In the genomic region with DNA sequence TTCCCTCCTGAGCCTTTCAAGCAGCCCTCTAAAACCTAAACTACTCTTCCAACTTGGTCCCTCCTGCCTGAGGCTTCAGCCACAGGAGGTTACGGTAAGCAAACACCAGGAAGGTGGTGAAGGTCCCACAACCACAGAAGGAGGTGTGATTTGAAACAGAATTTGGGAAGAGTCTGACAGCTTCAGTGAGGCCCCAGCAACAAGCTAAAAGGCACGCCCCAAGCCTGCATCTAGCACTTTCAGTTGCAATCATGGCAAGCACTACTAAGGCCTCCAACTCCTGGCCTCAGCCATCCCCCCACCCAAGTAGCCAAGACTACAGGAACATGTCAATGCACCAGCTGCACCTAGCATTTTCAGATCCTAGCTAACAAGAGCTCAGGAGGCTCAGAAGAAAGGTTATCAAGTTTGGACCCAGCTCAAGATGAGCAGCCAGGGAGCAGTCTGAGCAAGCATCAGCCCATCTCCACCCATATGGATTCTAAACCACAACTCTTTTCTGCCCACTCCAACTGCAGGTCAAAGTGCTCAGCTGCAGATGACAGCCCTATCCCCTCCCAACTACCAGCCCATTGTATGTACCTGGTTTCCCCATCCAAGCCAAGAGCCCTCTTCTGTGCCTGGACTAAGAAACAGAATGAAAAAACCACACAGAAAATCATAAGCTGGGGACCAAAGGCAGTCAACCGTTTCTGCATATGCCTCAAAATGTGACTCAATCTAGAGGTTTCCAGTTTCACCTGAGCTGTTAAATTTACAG, we compare ENCODE assay signal across 8 cellular contexts. TPM values are rescaled to one million over a fixed set of nuclear protein-coding genes. Genes with fewer than 3 reads are reported as not detected.
DNase-seq lines count a peak whose midpoint lies in the region; ATAC-seq lines count a peak whose summit lies in the region.

No MANE protein-coding gene starts in this region.

- H3K36me3 ChIP-seq in KOPT-K1 (ENCODE audit: insufficient read depth, low read length) = peaks cover 53% of the 10 kb centered on the region
- peaks cover 24 to 34% of the 10 kb centered on the region in 2 experiments for H3K36me3 ChIP-seq in mesenchymal stem cell (ENCODE audit: control insufficient read depth in 1 of 2, insufficient read depth in 2 of 2, low read depth in 1 of 2, low read length in 2 of 2)

- DNase-seq in left cardiac atrium = peak; percentile 24
- DNase-seq in left ventricle myocardium superior = no peak
- no peak for DNase-seq in mesenchymal stem cell
- no peak for DNase-seq in SHP77 (lab: John Stamatoyannopoulos, UW)

- H4K8ac ChIP-seq in mesenchymal stem cell (ENCODE audit: low read length) = no peak overlapping the region

- H3K23ac ChIP-seq in mesenchymal stem cell (ENCODE audit: low read length in 2 of 2) = peak overlapping the region in 1 of 2 experiments; percentile 65

- no peak overlapping the region for H3K4me2 ChIP-seq in mesenchymal stem cell (ENCODE audit: low read length, poor library complexity, severe bottlenecking)

- H2BK5ac ChIP-seq in mesenchymal stem cell (ENCODE audit: low read depth, low read length, poor library complexity, severe bottlenecking) = peak overlapping the region; percentile 49

- H4K91ac ChIP-seq in mesenchymal stem cell (ENCODE audit: low read length) = peak overlapping the region; percentile 20

- peak overlapping the region in 1 of 2 experiments; percentile 52 for H3K4me3 ChIP-seq in mesenchymal stem cell (ENCODE audit: insufficient read depth in 1 of 2, low read depth in 1 of 2, low read length in 2 of 2)

- no peak overlapping the region for H2AFZ ChIP-seq in mesenchymal stem cell (ENCODE audit: low read depth, low read length)

- peak overlapping the region; percentile 94 for H2AK5ac ChIP-seq in mesenchymal stem cell (ENCODE audit: low read length, severe bottlenecking)

- H3K14ac ChIP-seq in mesenchymal stem cell (ENCODE audit: low read length in 2 of 2) = peak overlapping the region in 1 of 2 experiments; percentile 26

- peak overlapping the region; percentile 41 for H2BK15ac ChIP-seq in mesenchymal stem cell (ENCODE audit: low read depth, poor library complexity, severe bottlenecking)

- 23 to 67% (median 24%) methylated on average over 3 of the region's 3 CpGs for WGBS in adipose tissue, 3 donors
- WGBS in mesenchymal stem cell = 40% methylated on average over 3 of the region's 3 CpGs

- intact Hi-C loops in left cardiac atrium (cut with DNase I) = loop anchor here in 1 of 2 donors (5.0 kb wide), 1 partner anchor 160 kb away; no protein-coding TSS in a partner anchor
- intact Hi-C loops in left ventricle myocardium superior (cut with micrococcal nuclease) = no loop called here

- H3K18ac ChIP-seq in mesenchymal stem cell (ENCODE audit: low read depth in 1 of 2, low read length in 2 of 2) = peak overlapping the region; percentile 55 to 87

- H3K27ac ChIP-seq in KOPT-K1 (ENCODE audit: low read depth, low read length, poor library complexity, severe bottlenecking) = peak overlapping the region; percentile 84
- peak overlapping the region; percentile 66 for H3K27ac ChIP-seq in adipose tissue (ENCODE audit: low read depth, low read length)
- H3K27ac ChIP-seq in mesenchymal stem cell (ENCODE audit: low read length, poor library complexity, severe bottlenecking) = peak overlapping the region; percentile 88

- H2BK120ac ChIP-seq in mesenchymal stem cell (ENCODE audit: low read depth, low read length) = peak overlapping the region; percentile 85

- peaks cover 60% of the 10 kb centered on the region for H3K4me1 ChIP-seq in mesenchymal stem cell (ENCODE audit: control insufficient read depth, insufficient read depth, low read depth, low read length)

- H3K9me3 ChIP-seq in KOPT-K1 (ENCODE audit: insufficient read depth, low read length, poor library complexity, severe bottlenecking) (no peaks in the 10 kb centered on the region), mesenchymal stem cell (ENCODE audit: control insufficient read depth, low read length) (no peaks in the 10 kb centered on the region)

- peak overlapping the region; percentile 95 for H3K9ac ChIP-seq in mesenchymal stem cell (ENCODE audit: low read length)

- H3K79me1 ChIP-seq in mesenchymal stem cell (replicated peaks; ENCODE audit: low read length, poor library complexity, severe bottlenecking) = no peaks in the 10 kb centered on the region

- no peak for ATAC-seq in left cardiac atrium
- no peak for ATAC-seq in left ventricle myocardium superior
- no peak for ATAC-seq in GM21526 (IDR thresholded peaks at IDR 0.05; ENCODE audit: low FRiP score, unreplicated experiment)
- no peak for ATAC-seq in activated CD4-positive, CD25-positive, alpha-beta regulatory T cell treated with anti-CD3 and anti-CD28 coated beads, Interleukin-2, amount 50 U/mL, for 24 hours

- H3K27me3 ChIP-seq in mesenchymal stem cell (ENCODE audit: control insufficient read depth in 1 of 2, insufficient read depth in 1 of 2, low read length in 2 of 2) = no peaks in the 10 kb centered on the region

- peak overlapping the region; percentile 55 to 58 for H3K4ac ChIP-seq in mesenchymal stem cell (ENCODE audit: low read depth in 1 of 2, low read length in 2 of 2)

- H2BK12ac ChIP-seq in mesenchymal stem cell (ENCODE audit: low read length in 2 of 2) = peak overlapping the region; percentile 64 to 75

RNA-seq across cellular contexts. Expression of gene AHNAK, which starts 10.4 kb away (rescaled TPM):
- total RNA-seq in left cardiac atrium (100 to 1,000 TPM; 329 to 404 TPM), left ventricle myocardium superior (354 TPM)
- 100 to 1,000 TPM in 2 of 3 donors, 10 to 100 TPM in 1; 27.1 to 199 (median 193) TPM for polyA plus RNA-seq in adipose tissue
- 71.8 TPM for polyA plus RNA-seq in mesenchymal stem cell (2013, experiment 1 of 2)
- 65.2 TPM for polyA plus RNA-seq in mesenchymal stem cell (2013, experiment 2 of 2)

RNA-seq across cellular contexts. Expression of gene EEF1G, which starts 16.6 kb away (rescaled TPM):
- 100 to 1,000 TPM; 833 to 894 TPM for total RNA-seq in left cardiac atrium
- total RNA-seq in left ventricle myocardium superior = 804 TPM
- polyA plus RNA-seq in adipose tissue = 1,000 to 10,000 TPM; 1,025 to 2,248 (median 1,633) TPM
- 1,160 TPM for polyA plus RNA-seq in mesenchymal stem cell (2013, experiment 1 of 2)
- polyA plus RNA-seq in mesenchymal stem cell (2013, experiment 2 of 2) = 1,130 TPM

RNA-seq across cellular contexts. Expression of gene TUT1, which starts 34.3 kb away (rescaled TPM):
- 10 to 100 TPM in 1 of 2 donors, 1 to 10 TPM in 1; 9.6 to 11.5 TPM for total RNA-seq in left cardiac atrium
- total RNA-seq in left ventricle myocardium superior = 12.3 TPM
- polyA plus RNA-seq in adipose tissue = 10 to 100 TPM; 15.8 to 16.2 (median 15.9) TPM
- 6.3 TPM for polyA plus RNA-seq in mesenchymal stem cell (2013, experiment 1 of 2)
- polyA plus RNA-seq in mesenchymal stem cell (2013, experiment 2 of 2) = 6.5 TPM

RNA-seq across cellular contexts. Expression of gene MTA2, which starts 44.6 kb away (rescaled TPM):
- total RNA-seq in left cardiac atrium (10 to 100 TPM; 38.1 to 60.6 TPM), left ventricle myocardium superior (33.1 TPM)
- 10 to 100 TPM; 17.3 to 72.4 (median 48.1) TPM for polyA plus RNA-seq in adipose tissue
- 50.7 TPM for polyA plus RNA-seq in mesenchymal stem cell (2013, experiment 1 of 2)
- 50.7 TPM for polyA plus RNA-seq in mesenchymal stem cell (2013, experiment 2 of 2)

RNA-seq across cellular contexts. Expression of gene EML3, which starts 55.5 kb away (rescaled TPM):
- total RNA-seq in left cardiac atrium = 10 to 100 TPM; 29.1 to 46.8 TPM
- total RNA-seq in left ventricle myocardium superior = 12.9 TPM
- polyA plus RNA-seq in adipose tissue = 100 to 1,000 TPM in 1 of 3 donors, 10 to 100 TPM in 2; 23.6 to 103 (median 79.4) TPM
- 30.1 TPM for polyA plus RNA-seq in mesenchymal stem cell (2013, experiment 1 of 2)
- 29.3 TPM for polyA plus RNA-seq in mesenchymal stem cell (2013, experiment 2 of 2)
